Comparison of ENCODE assay signal across 1 cellular context in genomic region chr11:65915821-65916251, GRCh38.
TF ChIP-seq lines count a peak whose summit lies in the region.

No MANE protein-coding gene starts in this region.

TF ChIP-seq in H1, 55 proteins besides CTCF, POLR2A, EP300 and RAD21 (continued from another document):
- TF ChIP-seq SP4 (IDR thresholded peaks at IDR 0.05; ENCODE audit: low read length) (no peak), BACH1 (IDR thresholded peaks at IDR 0.05; ENCODE audit: low read length) (peak; percentile 83)
